Comparison of ENCODE assay signal across 8 cellular contexts in genomic region chr3:194269610-194270145, GRCh38.
A peak's percentile ranks its signal among the peaks of the same experiment; 100 is the strongest.
DNase-seq lines count a peak whose midpoint lies in the region; ATAC-seq, FAIRE-seq and TF ChIP-seq lines count a peak whose summit lies in the region.

No MANE protein-coding gene starts in this region.

- no peaks in the 10 kb centered on the region for H3K79me2 ChIP-seq in astrocyte (ENCODE audit: insufficient read depth, low read length)

- H3K36me3 ChIP-seq in astrocyte (ENCODE audit: insufficient read depth, low read length) (no peaks in the 10 kb centered on the region), HAP-1 (replicated peaks) (no peaks in the 10 kb centered on the region)

- H3K9ac ChIP-seq in astrocyte (ENCODE audit: low read length) = no peak overlapping the region

- peak overlapping the region; percentile 38 for H2AFZ ChIP-seq in astrocyte (ENCODE audit: low read depth, low read length)

- intact Hi-C loops in sciatic nerve (cut with DNase I) = loop anchor here (5.0 kb wide), 1 partner anchor 132 kb away; the partner anchor contains the start of gene HES1

- H4K20me1 ChIP-seq in astrocyte (ENCODE audit: insufficient read depth, low read length) = no peaks in the 10 kb centered on the region

- no peak for FAIRE-seq in astrocyte (lab: Jason Lieb, UNC)

- TF ChIP-seq CTCF in GM12872 (IDR thresholded peaks at IDR 0.05; ENCODE audit: insufficient read depth, low read depth, low read length) = peak; percentile 22; the same call in 1 of the 3 replicates
- peak; percentile 10 for TF ChIP-seq CTCF in astrocyte (IDR thresholded peaks at IDR 0.05; ENCODE audit: insufficient read depth, low read depth, low read length)

- H3K4me2 ChIP-seq in astrocyte (ENCODE audit: low read length) = peak overlapping the region; percentile 25

- peaks cover 7% of the 10 kb centered on the region for H3K4me1 Mint-ChIP-seq in astrocyte (ENCODE audit: low read depth, unreplicated experiment)

- DNase-seq in astrocyte (ENCODE audit: low read depth) (peak; percentile 77), iPS-NIHi7 (ENCODE audit: extremely low spot score) (peak; percentile 92), sciatic nerve (ENCODE audit: low spot score) (peak; percentile 91), HAP-1 (ENCODE audit: low spot score in 2 of 2) (no peak), inferior parietal cortex (ENCODE audit: extremely low spot score) (no peak), NCI-H1092 (lab: John Stamatoyannopoulos, UW) (no peak), NCI-H2171 (lab: John Stamatoyannopoulos, UW) (no peak)

- H3K4me3 ChIP-seq in astrocyte (ENCODE audit: insufficient read depth, low read depth, low read length) = no peak overlapping the region
- no peak overlapping the region for H3K4me3 ChIP-seq in HAP-1

- in situ Hi-C loops in HAP-1 (cut with MboI; ENCODE audit: low sequenced_read_pairs) = no loop called here

- no peak overlapping the region for H3K27ac Mint-ChIP-seq in astrocyte (ENCODE audit: unreplicated experiment)

- H3K27me3 ChIP-seq in astrocyte (ENCODE audit: insufficient read depth, low read length) (peaks cover 8% of the 10 kb centered on the region), HAP-1 (ENCODE audit: low read depth) (no peaks in the 10 kb centered on the region)

- H3K36me3 Mint-ChIP-seq in astrocyte (ENCODE audit: low read depth, unreplicated experiment) = no peaks in the 10 kb centered on the region

- H3K9me3 ChIP-seq in astrocyte (ENCODE audit: insufficient read depth, low read depth, low read length) (no peaks in the 10 kb centered on the region), HAP-1 (no peaks in the 10 kb centered on the region)

- peaks cover 53% of the 10 kb centered on the region for H3K27me3 Mint-ChIP-seq in astrocyte (ENCODE audit: low read depth, unreplicated experiment)

- H3K4me1 ChIP-seq in astrocyte (ENCODE audit: insufficient read depth, low read length) = peaks cover 37% of the 10 kb centered on the region
- H3K4me1 ChIP-seq in HAP-1 = no peaks in the 10 kb centered on the region

- H3K9me3 Mint-ChIP-seq in astrocyte (ENCODE audit: unreplicated experiment) = no peaks in the 10 kb centered on the region

- peak; percentile 21 for ATAC-seq in sciatic nerve

- H3K27ac ChIP-seq in astrocyte (ENCODE audit: low read depth, low read length) = no peak overlapping the region

- H3K4me3 Mint-ChIP-seq in astrocyte (ENCODE audit: unreplicated experiment) = no peak overlapping the region

Comparison
In these comparisons a context has a peak if more than half of its experiments do, and no peak if none do; other contexts are left out.
1. DNase-seq: peak in astrocyte (single experiment), iPS-NIHi7 (single experiment) and sciatic nerve (single experiment); none in HAP-1 (0 of 2), inferior parietal cortex (single experiment), NCI-H1092 (single experiment) and NCI-H2171 (single experiment).